Comparison of ENCODE assay signal across 8 cellular contexts in the genomic region with DNA sequence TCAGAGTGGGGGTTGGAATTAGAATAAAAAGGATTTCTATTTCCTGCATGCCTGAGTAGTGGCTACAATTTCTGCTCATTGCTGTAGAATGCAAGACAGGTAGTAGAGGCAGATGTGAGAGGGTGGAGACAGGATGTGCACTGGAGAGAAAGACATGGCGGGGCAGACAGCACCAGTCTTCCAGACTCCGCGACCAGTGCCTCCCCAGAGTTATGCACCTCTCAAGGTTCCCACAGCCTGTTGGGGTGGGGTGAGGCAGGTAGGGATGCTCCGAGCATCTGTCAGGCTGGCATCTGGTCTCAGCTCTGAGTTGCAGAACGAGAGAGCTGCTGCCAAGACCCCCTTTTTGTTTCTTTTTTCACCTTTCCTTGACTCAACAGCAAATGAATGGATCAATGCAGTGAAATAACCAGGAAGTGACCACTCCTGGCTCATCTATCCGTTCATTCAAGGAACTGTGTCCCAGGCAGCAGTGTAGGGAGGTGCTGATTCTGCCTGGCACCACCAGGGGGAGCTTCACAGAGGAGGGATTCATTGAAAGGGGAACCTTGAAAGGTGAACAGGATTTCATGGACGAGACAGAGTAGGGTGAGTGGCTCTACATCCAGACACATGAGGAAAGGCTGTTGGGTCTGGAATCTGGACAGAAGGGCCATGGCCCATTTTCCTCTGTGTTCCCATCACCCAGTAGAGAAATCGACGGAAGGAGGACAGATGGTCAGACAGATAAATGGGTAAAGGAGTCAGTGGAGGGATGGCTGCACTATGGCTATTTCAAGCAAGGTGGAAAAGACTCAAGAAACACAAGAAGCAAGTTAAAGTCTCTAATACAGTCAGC. TPM values are rescaled to one million over a fixed set of nuclear protein-coding genes. Genes with fewer than 3 reads are reported as not detected.
A peak's percentile ranks its signal among the peaks of the same experiment; 100 is the strongest.
DNase-seq lines count a peak whose midpoint lies in the region; ATAC-seq and TF ChIP-seq lines count a peak whose summit lies in the region.

No MANE protein-coding gene starts in this region.

- no peak overlapping the region for H3K9ac ChIP-seq in HCT116 (ENCODE audit: low read length)

- H3K27ac ChIP-seq in HCT116 (ENCODE audit: low read depth, low read length) = no peak overlapping the region
- no peak overlapping the region for H3K27ac ChIP-seq in lower lobe of right lung

- H3K36me3 ChIP-seq in HCT116 (ENCODE audit: control insufficient read depth in 1 of 2, insufficient read depth in 2 of 2, low read length in 2 of 2) (no peaks in the 10 kb centered on the region), lower lobe of right lung (no peaks in the 10 kb centered on the region)

- peak overlapping the region; percentile 27 for H2AFZ ChIP-seq in HCT116 (ENCODE audit: low read depth, low read length, poor library complexity, severe bottlenecking)

- H3K27me3 ChIP-seq in HCT116 (ENCODE audit: insufficient read depth, low read length) (no peaks in the 10 kb centered on the region), lower lobe of right lung (ENCODE audit: low read depth) (peaks cover 6% of the 10 kb centered on the region)

- H3K4me3 ChIP-seq in HCT116 (replicated peaks in 1 of 2; ENCODE audit: low read depth in 1 of 2, low read length in 2 of 2) (no peak overlapping the region), lower lobe of right lung (no peak overlapping the region)

- H3K4me1 ChIP-seq in HCT116 (ENCODE audit: control insufficient read depth in 1 of 2, insufficient read depth in 2 of 2, low read length in 2 of 2) (no peaks in the 10 kb centered on the region), lower lobe of right lung (no peaks in the 10 kb centered on the region)

- H3K9me3 ChIP-seq in HCT116 (ENCODE audit: control insufficient read depth in 1 of 2, insufficient read depth in 1 of 2, low read depth in 1 of 2, low read length in 2 of 2) (no peaks in the 10 kb centered on the region), lower lobe of right lung (no peaks in the 10 kb centered on the region)

- TF ChIP-seq RAD21 in HCT116 (IDR thresholded peaks at IDR 0.05; ENCODE audit: low read depth) = peak; percentile 56

- no peak overlapping the region for H3K4me2 ChIP-seq in HCT116 (ENCODE audit: low read length)

- RAD21 ChIA-PET in HCT116 (lab: Charles Lee; ENCODE audit: low non-redundant PET in 1 of 2, low total read pairs in 2 of 2, uncharacterized antibody in 2 of 2, unreplicated experiment in 2 of 2) = no interaction called here

- ATAC-seq in HCT116 (peak; percentile 87), lower lobe of right lung (peak; percentile 81 to 87), GM21786 (IDR thresholded peaks at IDR 0.05; ENCODE audit: unreplicated experiment) (no peak)

- TF ChIP-seq CTCF in GM10248 (IDR thresholded peaks at IDR 0.05; ENCODE audit: control extremely low read depth, extremely low read depth, low read depth, missing control alignments) = peak; percentile 94
- peak; percentile 61 to 99 (median 99); a peak in 5 of 6 replicates for TF ChIP-seq CTCF in HCT116 (IDR thresholded peaks at IDR 0.05 in 2 of 3, conservative IDR thresholded peaks at IDR 0.05 in 1 of 3; ENCODE audit: borderline replicate concordance in 1 of 3, insufficient read depth in 1 of 3, low read depth in 2 of 3, low read length in 2 of 3)
- peak; percentile 92 for TF ChIP-seq CTCF in lower lobe of right lung (IDR thresholded peaks at IDR 0.05)

- CTCF ChIA-PET in GM10248 (lab: Yijun Ruan, JAX) = interaction anchor here (0.9 to 4.4 kb wide), 38 partner anchors 9 to 935 kb away, joined by 3 to 32 read pairs (median 4); partner anchors contain the start of genes ERCC6 and WASHC2A
- CTCF ChIA-PET in HCT116 (lab: Charles Lee) = interaction anchor here (0.9 to 1.7 kb wide), 8 partner anchors 8 to 682 kb away, joined by 3 to 7 read pairs (median 4); no protein-coding TSS in a partner anchor

- intact Hi-C loops in HCT116 (cut with micrococcal nuclease) = loop anchor here (5.0 kb wide), 1 partner anchor 324 kb away; no protein-coding TSS in a partner anchor
- intact Hi-C loops in lower lobe of right lung (cut with DNase I) = no loop called here

- POLR2A ChIA-PET in GM10248 (lab: Yijun Ruan, JAX) (no interaction called here), HCT116 (lab: Charles Lee) (no interaction called here)

- no peak for TF ChIP-seq POLR2A in HCT116 (IDR thresholded peaks at IDR 0.05; ENCODE audit: borderline replicate concordance, extremely low read depth, insufficient read depth, insufficient read length)

- no peaks in the 10 kb centered on the region for H4K20me1 ChIP-seq in HCT116 (ENCODE audit: insufficient read depth)

- no peaks in the 10 kb centered on the region for H3K9me2 ChIP-seq in HCT116 (ENCODE audit: insufficient read depth)

- no peaks in the 10 kb centered on the region for H3K79me2 ChIP-seq in HCT116 (ENCODE audit: insufficient read depth, low read length)

- no TSS peak for BruUV-seq in HCT116 (replicated peaks; lab: Mats Ljungman, UMichigan)

- peak; percentile 80 for DNase-seq in GM10248 (ENCODE audit: extremely low spot score)
- peak; percentile 42 for DNase-seq in HCT116 (ENCODE audit: low read depth, low spot score)
- peak; percentile 44 for DNase-seq in NCI-H1694 treated with DMSO at 0.1 percent for 48 hours (lab: John Stamatoyannopoulos, UW)
- peak; percentile 73 for DNase-seq in activated CD4-positive, alpha-beta T cell treated with anti-CD3 and anti-CD28 coated beads for 48 hours
- peak; percentile 22 to 56 for DNase-seq in dermis microvascular lymphatic vessel endothelial cell (ENCODE audit: low read depth in 2 of 2)
- no peak for DNase-seq in lower lobe of right lung
- peak; percentile 27 to 34 for DNase-seq in stimulated activated CD8-positive, alpha-beta memory T cell treated with anti-CD3 and anti-CD28 coated beads, Interleukin-15, amount 100 ng/mL, for 48 hours (ENCODE audit: low read depth in 2 of 2)

TF ChIP-seq in HCT116, 20 proteins besides CTCF, POLR2A, EP300 and RAD21:
- TF ChIP-seq ZNF274 (IDR thresholded peaks at IDR 0.05; ENCODE audit: low read depth, low read length) = no peak
- no peak for TF ChIP-seq SRF (IDR thresholded peaks at IDR 0.05; ENCODE audit: low read depth)
- TF ChIP-seq YY1 (IDR thresholded peaks at IDR 0.05; ENCODE audit: extremely low read depth, insufficient replicate concordance, low read depth, low read length) = peak; percentile 20
- no peak for TF ChIP-seq FOSL1 (IDR thresholded peaks at IDR 0.05; ENCODE audit: low read depth)
- TF ChIP-seq ZBTB33 (IDR thresholded peaks at IDR 0.05; ENCODE audit: extremely low read depth, insufficient replicate concordance, low read length) = no peak
- TF ChIP-seq SIN3A (IDR thresholded peaks at IDR 0.05; ENCODE audit: low read depth) = no peak
- TF ChIP-seq EZH2phosphoT487 (IDR thresholded peaks at IDR 0.05; ENCODE audit: borderline replicate concordance) = no peak
- TF ChIP-seq, protein P1, sequence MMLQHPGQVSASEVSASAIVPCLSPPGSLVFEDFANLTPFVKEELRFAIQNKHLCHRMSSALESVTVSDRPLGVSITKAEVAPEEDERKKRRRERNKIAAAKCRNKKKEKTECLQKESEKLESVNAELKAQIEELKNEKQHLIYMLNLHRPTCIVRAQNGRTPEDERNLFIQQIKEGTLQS (IDR thresholded peaks at IDR 0.05) = no peak

RNA-seq across cellular contexts. Expression of gene SLC18A3, which starts 17.2 kb away (rescaled TPM):
- total RNA-seq in HCT116 (2021; ENCODE audit: unreplicated experiment) (not detected), dermis microvascular lymphatic vessel endothelial cell (not detected in 2 replicates), lower lobe of right lung (not detected)
- not detected in 2 replicates for polyA plus RNA-seq in HCT116 (2012)

RNA-seq across cellular contexts. Expression of gene CHAT, which starts 20.9 kb away (rescaled TPM):
- total RNA-seq in HCT116 (2021; ENCODE audit: unreplicated experiment) (not detected), dermis microvascular lymphatic vessel endothelial cell (not detected in 2 replicates), lower lobe of right lung (not detected)
- not detected in 2 replicates for polyA plus RNA-seq in HCT116 (2012)

RNA-seq across cellular contexts. Expression of gene ERCC6, which starts 54.0 kb away (rescaled TPM):
- total RNA-seq in HCT116 (2021; ENCODE audit: unreplicated experiment) (16.4 TPM), dermis microvascular lymphatic vessel endothelial cell (10.5 and 12.3 TPM in 2 replicates), lower lobe of right lung (23.5 TPM)
- 5.8 and 9.2 TPM in 2 replicates for polyA plus RNA-seq in HCT116 (2012)
